Comparison of ENCODE assay signal across 24 cellular contexts in the genomic region with DNA sequence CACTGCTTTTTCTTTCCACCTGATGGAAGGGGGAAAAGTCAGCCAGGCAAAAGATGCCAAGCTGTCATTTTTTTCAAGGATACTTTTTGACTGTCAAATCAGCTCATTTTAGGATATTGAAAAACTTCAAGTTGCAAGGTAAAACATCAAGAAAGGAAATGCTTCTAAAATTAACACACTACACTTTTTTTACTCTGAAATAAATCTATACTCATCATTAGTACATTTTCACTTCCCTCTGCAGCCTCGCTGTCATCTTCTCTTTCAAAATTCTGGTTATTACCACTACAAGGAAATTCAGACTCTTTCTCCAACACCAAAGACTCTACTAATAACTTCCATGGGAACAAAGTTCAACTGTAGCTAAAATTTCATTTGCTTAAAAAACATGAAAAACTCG. TPM values are rescaled to one million over a fixed set of nuclear protein-coding genes. Genes with fewer than 3 reads are reported as not detected.
DNase-seq lines count a peak whose midpoint lies in the region; ATAC-seq, FAIRE-seq and TF ChIP-seq lines count a peak whose summit lies in the region.
"Had no signal": no experiment of that assay in that cellular context is flagged by ENCODE, and none has a peak within 500 bp of the region (broad histone marks: within the 10 kb centered on the region; RNA-seq: fewer than 3 reads in every experiment).

No MANE protein-coding gene starts in this region.

- ATAC-seq in HG03432 (IDR thresholded peaks at IDR 0.05; ENCODE audit: unreplicated experiment) (peak; percentile 54), RWPE2 (ENCODE audit: low read depth) (no peak)
- ATAC-seq: HepG2, K562, Panc1 had no signal

- no peak for TF ChIP-seq POLR2A in ovary (IDR thresholded peaks at IDR 0.05)

- H3K9ac ChIP-seq in subcutaneous abdominal adipose tissue (ENCODE audit: low read length in 5 of 5) = no peak overlapping the region
- H3K9ac ChIP-seq: GM23248 had no signal

- FAIRE-seq in urothelium cell line (lab: Jason Lieb, UNC) = no peak
- FAIRE-seq: HepG2, K562 had no signal

- peak; percentile 4 for DNase-seq in SIG-M5 treated with dmso at 0.1 percent for 504 hours (lab: John Stamatoyannopoulos, UW; ENCODE audit: unreplicated experiment)
- DNase-seq in SIG-M5 (lab: John Stamatoyannopoulos, UW) = no peak
- DNase-seq in RWPE2 (ENCODE audit: low spot score) = no peak
- DNase-seq in urothelium cell line (ENCODE audit: low spot score) = no peak
- no peak for DNase-seq in globus pallidus (ENCODE audit: low spot score)
- DNase-seq in ovary = no peak
- DNase-seq: AML-193; CD8-positive, alpha-beta memory T cell; GDM1; GM23248; H9; HFFc6; NCI-H1694; NCI-H2081; NCI-H2171 treated with DMSO at 0.1 percent for 48 hours; NCI-H446 treated with DMSO at 0.1 percent for 48 hours; NCI-H526 treated with DMSO at 0.1 percent for 48 hours had no signal

- H3K27me3 ChIP-seq in RWPE2 (ENCODE audit: insufficient read depth, poor library complexity, severe bottlenecking) = no peaks in the 10 kb centered on the region
- H3K27me3 ChIP-seq in subcutaneous abdominal adipose tissue (ENCODE audit: control insufficient read depth in 5 of 5, insufficient read depth in 4 of 5, low read length in 5 of 5) = no peaks in the 10 kb centered on the region
- no peaks in the 10 kb centered on the region for H3K27me3 ChIP-seq in ovary

- intact Hi-C loops in ovary (cut with DNase I) = no loop called here

- H3K4me1 ChIP-seq in RWPE2 (ENCODE audit: insufficient read depth, poor library complexity, severe bottlenecking) (peaks cover 43% of the 10 kb centered on the region), subcutaneous abdominal adipose tissue (ENCODE audit: control insufficient read depth in 5 of 5, insufficient read depth in 5 of 5, low read length in 5 of 5) (peaks cover 0 to 25% (median 25%) of the 10 kb centered on the region in 5 donors), ovary (ENCODE audit: insufficient read depth) (peaks cover 3% of the 10 kb centered on the region)

- H3K4me3 ChIP-seq in RWPE2 (ENCODE audit: severe bottlenecking) = no peak overlapping the region
- no peak overlapping the region for H3K4me3 ChIP-seq in subcutaneous abdominal adipose tissue (ENCODE audit: low read depth in 1 of 5, low read length in 5 of 5)
- H3K4me3 ChIP-seq in ovary = no peak overlapping the region
- H3K4me3 ChIP-seq: GM23248, K562 had no signal

- H3K9me3 ChIP-seq in RWPE2 (ENCODE audit: severe bottlenecking) (no peaks in the 10 kb centered on the region), subcutaneous abdominal adipose tissue (ENCODE audit: control insufficient read depth in 5 of 5, low read length in 5 of 5) (no peaks in the 10 kb centered on the region), ovary (no peaks in the 10 kb centered on the region)

- no peak for TF ChIP-seq CTCF in RWPE2 (IDR thresholded peaks at IDR 0.05; ENCODE audit: poor library complexity, severe bottlenecking)
- no peak for TF ChIP-seq CTCF in ovary (IDR thresholded peaks at IDR 0.05)

- H3K36me3 ChIP-seq in RWPE2 (ENCODE audit: low read depth) (peaks cover 20% of the 10 kb centered on the region), subcutaneous abdominal adipose tissue (ENCODE audit: control insufficient read depth in 5 of 5, insufficient read depth in 5 of 5, low read length in 5 of 5) (peaks cover 0 to under 1% (median 0%) of the 10 kb centered on the region in 5 donors), ovary (no peaks in the 10 kb centered on the region)

- peak overlapping the region; percentile 8 for H3K27ac ChIP-seq in RWPE2 (ENCODE audit: poor library complexity, severe bottlenecking)
- H3K27ac ChIP-seq in subcutaneous abdominal adipose tissue (ENCODE audit: low read depth, low read length) = peak overlapping the region; percentile 39
- no peak overlapping the region for H3K27ac ChIP-seq in ovary
- H3K27ac ChIP-seq: C4-2B, GM23248, HL-60 had no signal

- TF ChIP-seq EP300 in ovary (IDR thresholded peaks at IDR 0.05) = no peak

- WGBS in ovary, 3 donors = 89 to 94% (median 90%) methylated on average over 2 of the region's 2 CpGs

RNA-seq across cellular contexts. Expression of a gene that starts 41.6 kb away (rescaled TPM):
- 100 to 1,000 TPM in 4 of 7 donors, 10 to 100 TPM in 3; 73.4 to 163 (median 101) TPM for total RNA-seq in ovary
- polyA plus RNA-seq in ovary = 10 to 100 TPM; 30.9 to 76.7 TPM
- polyA plus RNA-seq: CD8-positive, alpha-beta memory T cell had no signal

Comparison
In these comparisons a context has a peak if more than half of its experiments do, and no peak if none do; other contexts are left out.
1. H3K27ac ChIP-seq: peak in RWPE2 (single experiment) and subcutaneous abdominal adipose tissue (single experiment); none in ovary (0 of 2).